Comparison of ENCODE assay signal across 1 cellular context in the genomic region with DNA sequence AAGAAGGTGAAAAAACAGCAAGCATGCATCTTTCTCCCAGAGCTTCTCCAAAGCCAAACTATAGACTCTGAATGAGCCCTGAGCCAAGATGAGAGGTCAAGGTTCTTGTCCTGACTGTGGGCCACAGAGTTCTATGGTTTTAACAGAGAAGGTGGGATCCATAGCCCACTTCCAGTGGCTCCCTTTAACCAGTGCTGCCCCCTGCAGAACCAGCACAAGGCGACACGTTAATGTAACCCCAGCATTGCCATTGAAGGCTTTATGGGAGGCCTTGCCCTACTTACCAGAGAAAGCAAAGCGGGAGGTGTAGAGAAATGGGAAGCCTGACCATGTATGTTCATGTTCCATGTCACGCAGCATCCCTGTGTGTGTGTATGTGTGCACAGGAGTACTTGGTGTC.
TF ChIP-seq lines count a peak whose summit lies in the region.

No MANE protein-coding gene starts in this region.

TF ChIP-seq in GM23338, 12 proteins besides CTCF, POLR2A, EP300 and RAD21 (continued from another document):
- TF ChIP-seq EZH2 (IDR thresholded peaks at IDR 0.05; ENCODE audit: low read depth, unreplicated experiment) (no peak), STAT1 (IDR thresholded peaks at IDR 0.05; ENCODE audit: unreplicated experiment) (no peak)
